1 cellular context compared by ENCODE assay signal in genomic region chr19:13151605-13152355, GRCh38.
A peak's percentile ranks its signal among the peaks of the same experiment; 100 is the strongest.
TF ChIP-seq lines count a peak whose summit lies in the region.

No MANE protein-coding gene starts in this region.

TF ChIP-seq in HCT116, 20 proteins besides CTCF, POLR2A, EP300 and RAD21 (continued from another document):
- no peak for TF ChIP-seq SRF (IDR thresholded peaks at IDR 0.05; ENCODE audit: low read depth)
- peak; percentile 20 for TF ChIP-seq TCF7L2 (IDR thresholded peaks at IDR 0.05; ENCODE audit: borderline replicate concordance, extremely low read depth, insufficient read depth, insufficient read length)
- TF ChIP-seq MAX (IDR thresholded peaks at IDR 0.05): no peak
- TF ChIP-seq ZFX (IDR thresholded peaks at IDR 0.05): no peak
- no peak for TF ChIP-seq FOSL1 (IDR thresholded peaks at IDR 0.05; ENCODE audit: low read depth)
- no peak for TF ChIP-seq ZBTB33 (IDR thresholded peaks at IDR 0.05; ENCODE audit: extremely low read depth, insufficient replicate concordance, low read length)
- peak; percentile 94 for TF ChIP-seq POLR2AphosphoS5 (IDR thresholded peaks at IDR 0.05; ENCODE audit: low read depth, low read length)
- TF ChIP-seq REST (IDR thresholded peaks at IDR 0.05; ENCODE audit: low read depth): no peak
- TF ChIP-seq EZH2 (IDR thresholded peaks at IDR 0.05): no peak
- no peak for TF ChIP-seq CEBPB (IDR thresholded peaks at IDR 0.05; ENCODE audit: low read depth)
- peak; percentile 71 for TF ChIP-seq YY1 (IDR thresholded peaks at IDR 0.05; ENCODE audit: extremely low read depth, insufficient replicate concordance, low read depth, low read length)
- TF ChIP-seq ELF1 (IDR thresholded peaks at IDR 0.05; ENCODE audit: borderline replicate concordance, low read depth): no peak
- no peak for TF ChIP-seq CBX3 (IDR thresholded peaks at IDR 0.05; ENCODE audit: low read depth)
